2 cellular contexts compared by ENCODE assay signal in the genomic region with DNA sequence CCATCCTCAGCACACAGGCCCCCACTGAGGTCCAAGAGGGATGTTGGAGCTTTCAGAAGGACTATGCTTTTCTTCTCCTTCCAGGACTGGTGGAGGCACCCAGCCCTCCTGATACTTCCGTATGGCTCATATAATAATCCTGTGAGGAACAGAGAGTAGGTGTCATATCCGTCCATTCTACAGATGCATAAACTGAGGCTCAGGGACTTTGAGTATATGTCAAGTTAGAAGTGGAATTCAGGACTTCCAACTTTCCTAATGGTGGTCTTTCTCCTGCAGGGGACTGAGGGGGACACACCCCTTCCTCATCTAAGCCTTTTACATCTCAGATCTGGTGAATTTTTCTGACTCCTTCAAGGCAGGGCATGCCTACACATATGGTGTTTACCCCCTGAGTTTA.
TF ChIP-seq lines count a peak whose summit lies in the region.

No MANE protein-coding gene starts in this region.

TF ChIP-seq in HepG2, 621 proteins besides CTCF, POLR2A, EP300 and RAD21:
- TF ChIP-seq ZNF629 (CRISPR knock-in tag; conservative IDR thresholded peaks at IDR 0.05) = peak; percentile 61
- TF ChIP-seq ZFAT (CRISPR knock-in tag; conservative IDR thresholded peaks at IDR 0.05) = no peak

TF ChIP-seq in K562, 482 proteins besides CTCF, POLR2A, EP300 and RAD21:
- TF ChIP-seq RBM25 (IDR thresholded peaks at IDR 0.05; ENCODE audit: low read depth, low read length, severe bottlenecking) (peak; percentile 81), CTBP1 (IDR thresholded peaks at IDR 0.05; ENCODE audit: borderline replicate concordance) (no peak), ADNP (tag; IDR thresholded peaks at IDR 0.05) (0 out of 2 replicates have a peak, but pooled peaks have one; percentile 46), RCOR1 (IDR thresholded peaks at IDR 0.05; ENCODE audit: borderline replicate concordance in 1 of 2, low read depth in 2 of 2, low read length in 2 of 2) (0 out of 4 replicates have a peak, but pooled peaks of 1 of the 2 experiments have one; percentile 21)
TF ChIP-seq in K562: peak in this region for 3.
